Comparison of ENCODE assay signal across 10 cellular contexts in genomic region chr12:4829161-4829792, GRCh38.
A peak's percentile ranks its signal among the peaks of the same experiment; 100 is the strongest.
DNase-seq lines count a peak whose midpoint lies in the region; ATAC-seq and TF ChIP-seq lines count a peak whose summit lies in the region.
"Had no signal": no experiment of that assay in that cellular context is flagged by ENCODE, and none has a peak within 500 bp of the region (broad histone marks: within the 10 kb centered on the region; RNA-seq: fewer than 3 reads in every experiment).

No MANE protein-coding gene starts in this region.

- H3K23ac ChIP-seq in neuronal stem cell (ENCODE audit: low read depth, low read length, poor library complexity), result no peak overlapping the region

- H3K27ac ChIP-seq in neuronal stem cell (replicated peaks; ENCODE audit: low read length), result no peak overlapping the region

- no peak overlapping the region for H3K9ac ChIP-seq in neuronal stem cell (ENCODE audit: low read depth, low read length, poor library complexity)

- H3K18ac ChIP-seq in neuronal stem cell (ENCODE audit: low read length), result no peak overlapping the region

- peak overlapping the region; percentile 87 for H3K4me3 Mint-ChIP-seq in activated naive CD8-positive, alpha-beta T cell treated with anti-CD3 and anti-CD28 coated beads, Interleukin-2, amount 10 ng/mL, durations not matched to agents 7 days and 5 days
- no peak overlapping the region for H3K4me3 Mint-ChIP-seq in chondrocyte (ENCODE audit: unreplicated experiment)

- POLR2A ChIA-PET in activated naive CD8-positive, alpha-beta T cell treated with anti-CD3 and anti-CD28 coated beads, Interleukin-2, amount 10 ng/mL, durations not matched to agents 7 days and 5 days (lab: Charles Lee), result interaction anchor here (1.4 to 2.2 kb wide), 2 partner anchors 20 to 180 kb away, joined by 4 to 8 read pairs; partner anchors contain the start of genes AKAP3 and NDUFA9

- H3K9me3 ChIP-seq in neuronal stem cell (replicated peaks in 1 of 2; ENCODE audit: control insufficient read depth in 2 of 2, insufficient read depth in 1 of 2, low read depth in 1 of 2, low read length in 2 of 2), result no peaks in the 10 kb centered on the region

- no peak overlapping the region for H3K4ac ChIP-seq in neuronal stem cell (ENCODE audit: low read length)

- no peaks in the 10 kb centered on the region for H3K27me3 Mint-ChIP-seq in activated naive CD8-positive, alpha-beta T cell treated with anti-CD3 and anti-CD28 coated beads, Interleukin-2, amount 10 ng/mL, durations not matched to agents 7 days and 5 days
- peaks cover 2% of the 10 kb centered on the region for H3K27me3 Mint-ChIP-seq in chondrocyte (ENCODE audit: low read depth)

- DNase-seq in GM13977 (ENCODE audit: low spot score) (peak; percentile 80), GM20000 (ENCODE audit: low spot score) (peak; percentile 77), HuH-7.5 (ENCODE audit: low spot score) (no peak), neuronal stem cell (ENCODE audit: low spot score) (no peak), ureter (ENCODE audit: low spot score) (no peak), chondrocyte (ENCODE audit: low spot score) (no peak)
- DNase-seq in activated naive CD8-positive, alpha-beta T cell treated with anti-CD3 and anti-CD28 coated beads, Interleukin-2, amount 10 ng/mL, durations not matched to agents 7 days and 5 days, result no peak
- DNase-seq: head of caudate nucleus, NCI-H748 treated with DMSO at 0.1 percent for 48 hours had no signal

- no peaks in the 10 kb centered on the region for H3K79me1 ChIP-seq in neuronal stem cell (ENCODE audit: low read depth, low read length)

- H3K36me3 Mint-ChIP-seq in activated naive CD8-positive, alpha-beta T cell treated with anti-CD3 and anti-CD28 coated beads, Interleukin-2, amount 10 ng/mL, durations not matched to agents 7 days and 5 days, result peaks cover 30% of the 10 kb centered on the region
- no peaks in the 10 kb centered on the region for H3K36me3 Mint-ChIP-seq in chondrocyte (ENCODE audit: low read depth)

- WGBS in neuronal stem cell (ENCODE audit: extremely low coverage in 2 of 2, insufficient read length in 2 of 2, insufficient replicate concordance in 1 of 2), 2 donors, result no CpG with 5 or more reads among the region's 7 CpGs

- no peaks in the 10 kb centered on the region for H3K36me3 ChIP-seq in neuronal stem cell (replicated peaks in 1 of 2; ENCODE audit: control insufficient read depth in 2 of 2, insufficient read depth in 2 of 2, low read length in 2 of 2)

- H2BK120ac ChIP-seq in neuronal stem cell (ENCODE audit: low read depth, low read length), result no peak overlapping the region

- no peak overlapping the region for H3K14ac ChIP-seq in neuronal stem cell (ENCODE audit: low read length)

- H2BK15ac ChIP-seq in neuronal stem cell (ENCODE audit: low read length), result no peak overlapping the region

- no peak overlapping the region for H2BK5ac ChIP-seq in neuronal stem cell (ENCODE audit: low read length)

- H2AK5ac ChIP-seq in neuronal stem cell (ENCODE audit: low read depth, low read length), result no peak overlapping the region

- peaks cover 61% of the 10 kb centered on the region for H3K4me1 Mint-ChIP-seq in activated naive CD8-positive, alpha-beta T cell treated with anti-CD3 and anti-CD28 coated beads, Interleukin-2, amount 10 ng/mL, durations not matched to agents 7 days and 5 days
- H3K4me1 Mint-ChIP-seq in chondrocyte (ENCODE audit: low read depth), result peaks cover 4% of the 10 kb centered on the region

- H2AFZ ChIP-seq in neuronal stem cell (ENCODE audit: low read length), result no peak overlapping the region

- H3K4me3 ChIP-seq in neuronal stem cell (ENCODE audit: low read length in 2 of 2), result no peak overlapping the region

- peak; percentile 67 for ATAC-seq in HG03280 (IDR thresholded peaks at IDR 0.05; ENCODE audit: unreplicated experiment)
- peak; percentile 84 for ATAC-seq in activated naive CD8-positive, alpha-beta T cell treated with anti-CD3 and anti-CD28 coated beads, Interleukin-2, amount 10 ng/mL, durations not matched to agents 7 days and 5 days (ENCODE audit: low read depth)

- H3K9me3 Mint-ChIP-seq in activated naive CD8-positive, alpha-beta T cell treated with anti-CD3 and anti-CD28 coated beads, Interleukin-2, amount 10 ng/mL, durations not matched to agents 7 days and 5 days, result peaks cover 10% of the 10 kb centered on the region
- no peaks in the 10 kb centered on the region for H3K9me3 Mint-ChIP-seq in chondrocyte (ENCODE audit: low read depth)

- H4K91ac ChIP-seq in neuronal stem cell (ENCODE audit: low read depth, low read length, poor library complexity), result no peak overlapping the region

- H2BK12ac ChIP-seq in neuronal stem cell (ENCODE audit: low read length), result no peak overlapping the region

- peaks cover 0 to 1% of the 10 kb centered on the region in 2 donors for H3K4me1 ChIP-seq in neuronal stem cell (ENCODE audit: control insufficient read depth in 2 of 2, insufficient read depth in 1 of 2, low read depth in 1 of 2, low read length in 2 of 2)

- peak overlapping the region; percentile 88 for H3K27ac Mint-ChIP-seq in activated naive CD8-positive, alpha-beta T cell treated with anti-CD3 and anti-CD28 coated beads, Interleukin-2, amount 10 ng/mL, durations not matched to agents 7 days and 5 days
- no peak overlapping the region for H3K27ac Mint-ChIP-seq in chondrocyte (ENCODE audit: unreplicated experiment)

- in situ Hi-C loops in GM13977 (cut with MboI; ENCODE audit: low pct_unique_long_range_greater_than_20kb, low sequenced_read_pairs, unreplicated experiment), result no loop called here

- H4K8ac ChIP-seq in neuronal stem cell (ENCODE audit: low read depth, low read length), result no peak overlapping the region

- H3K4me2 ChIP-seq in neuronal stem cell (ENCODE audit: insufficient read depth, low read length, poor library complexity, severe bottlenecking), result no peak overlapping the region

- no peak for TF ChIP-seq CTCF in GM13977 (IDR thresholded peaks at IDR 0.05; ENCODE audit: extremely low read depth, insufficient read depth, missing control alignments)
- no peak for TF ChIP-seq CTCF in GM20000 (IDR thresholded peaks at IDR 0.05; ENCODE audit: extremely low read depth, missing control alignments)
- no peak for TF ChIP-seq CTCF in chondrocyte (IDR thresholded peaks at IDR 0.05)

- H3K27me3 ChIP-seq in neuronal stem cell (ENCODE audit: control insufficient read depth in 3 of 3, insufficient read depth in 3 of 3, low read depth in 1 of 3, low read length in 3 of 3), result no peaks in the 10 kb centered on the region

Comparison
In these comparisons a context has a peak if more than half of its experiments do, and no peak if none do; other contexts are left out.
1. DNase-seq: peak in GM13977 (single experiment) and GM20000 (single experiment); none in activated naive CD8-positive, alpha-beta T cell treated with anti-CD3 and anti-CD28 coated beads, Interleukin-2, amount 10 ng/mL, durations not matched to agents 7 days and 5 days (single experiment), HuH-7.5 (single experiment), neuronal stem cell (single experiment), ureter (single experiment) and chondrocyte (single experiment).